ENCODE assay signal across 1 cellular context in genomic region chr6:2502998-2503674, GRCh38.
TF ChIP-seq lines count a peak whose summit lies in the region.

No MANE protein-coding gene starts in this region.

TF ChIP-seq in GM23338, 12 proteins besides CTCF, POLR2A, EP300 and RAD21 (continued from another document):
- TF ChIP-seq POLR2AphosphoS5 (IDR thresholded peaks at IDR 0.05; ENCODE audit: low read depth) (no peak), EZH2phosphoT487 (IDR thresholded peaks at IDR 0.05; ENCODE audit: unreplicated experiment) (no peak), EZH2 (IDR thresholded peaks at IDR 0.05; ENCODE audit: low read depth, unreplicated experiment) (no peak), NANOG (IDR thresholded peaks at IDR 0.05; ENCODE audit: borderline replicate concordance) (no peak), JUNB (IDR thresholded peaks at IDR 0.05; ENCODE audit: unreplicated experiment) (no peak), STAT1 (IDR thresholded peaks at IDR 0.05; ENCODE audit: unreplicated experiment) (no peak)
